In the genomic region with DNA sequence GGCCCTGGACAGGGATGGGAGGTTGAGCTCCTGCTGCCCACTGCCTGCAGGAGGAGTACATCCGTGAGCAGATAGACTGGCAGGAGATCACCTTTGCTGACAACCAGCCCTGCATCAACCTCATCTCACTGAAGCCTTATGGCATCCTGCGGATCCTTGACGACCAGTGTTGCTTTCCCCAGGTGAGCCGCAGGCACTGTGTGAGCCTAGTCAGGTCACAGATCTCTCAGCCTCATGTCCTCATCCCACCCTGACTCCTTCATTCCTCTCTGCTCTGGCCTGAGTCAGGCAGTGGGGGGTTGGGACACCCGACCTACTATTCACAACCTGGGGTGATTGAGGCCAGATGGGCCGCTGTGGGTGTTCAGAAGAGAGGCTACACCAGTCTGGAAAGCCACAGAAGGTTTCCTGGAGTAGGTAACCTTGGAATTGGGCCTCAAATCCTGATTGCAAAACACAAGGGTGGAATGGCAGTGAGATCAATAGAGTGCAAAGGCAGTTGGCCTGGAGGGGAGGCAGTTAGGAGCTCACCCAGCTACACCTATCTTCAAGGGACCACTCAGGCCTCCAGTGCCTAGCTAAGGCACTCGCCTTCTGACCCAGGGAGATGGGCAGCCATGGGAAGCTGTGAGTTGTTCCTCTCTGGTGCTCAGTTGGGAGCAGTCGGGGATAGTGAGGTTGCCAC, we compare ENCODE assay signal across 1 cellular context.
TF ChIP-seq lines count a peak whose summit lies in the region.

No MANE protein-coding gene starts in this region.

TF ChIP-seq in HepG2, 621 proteins besides CTCF, POLR2A, EP300 and RAD21 (continued from another document and continues in another):
- TF ChIP-seq, protein P1, sequence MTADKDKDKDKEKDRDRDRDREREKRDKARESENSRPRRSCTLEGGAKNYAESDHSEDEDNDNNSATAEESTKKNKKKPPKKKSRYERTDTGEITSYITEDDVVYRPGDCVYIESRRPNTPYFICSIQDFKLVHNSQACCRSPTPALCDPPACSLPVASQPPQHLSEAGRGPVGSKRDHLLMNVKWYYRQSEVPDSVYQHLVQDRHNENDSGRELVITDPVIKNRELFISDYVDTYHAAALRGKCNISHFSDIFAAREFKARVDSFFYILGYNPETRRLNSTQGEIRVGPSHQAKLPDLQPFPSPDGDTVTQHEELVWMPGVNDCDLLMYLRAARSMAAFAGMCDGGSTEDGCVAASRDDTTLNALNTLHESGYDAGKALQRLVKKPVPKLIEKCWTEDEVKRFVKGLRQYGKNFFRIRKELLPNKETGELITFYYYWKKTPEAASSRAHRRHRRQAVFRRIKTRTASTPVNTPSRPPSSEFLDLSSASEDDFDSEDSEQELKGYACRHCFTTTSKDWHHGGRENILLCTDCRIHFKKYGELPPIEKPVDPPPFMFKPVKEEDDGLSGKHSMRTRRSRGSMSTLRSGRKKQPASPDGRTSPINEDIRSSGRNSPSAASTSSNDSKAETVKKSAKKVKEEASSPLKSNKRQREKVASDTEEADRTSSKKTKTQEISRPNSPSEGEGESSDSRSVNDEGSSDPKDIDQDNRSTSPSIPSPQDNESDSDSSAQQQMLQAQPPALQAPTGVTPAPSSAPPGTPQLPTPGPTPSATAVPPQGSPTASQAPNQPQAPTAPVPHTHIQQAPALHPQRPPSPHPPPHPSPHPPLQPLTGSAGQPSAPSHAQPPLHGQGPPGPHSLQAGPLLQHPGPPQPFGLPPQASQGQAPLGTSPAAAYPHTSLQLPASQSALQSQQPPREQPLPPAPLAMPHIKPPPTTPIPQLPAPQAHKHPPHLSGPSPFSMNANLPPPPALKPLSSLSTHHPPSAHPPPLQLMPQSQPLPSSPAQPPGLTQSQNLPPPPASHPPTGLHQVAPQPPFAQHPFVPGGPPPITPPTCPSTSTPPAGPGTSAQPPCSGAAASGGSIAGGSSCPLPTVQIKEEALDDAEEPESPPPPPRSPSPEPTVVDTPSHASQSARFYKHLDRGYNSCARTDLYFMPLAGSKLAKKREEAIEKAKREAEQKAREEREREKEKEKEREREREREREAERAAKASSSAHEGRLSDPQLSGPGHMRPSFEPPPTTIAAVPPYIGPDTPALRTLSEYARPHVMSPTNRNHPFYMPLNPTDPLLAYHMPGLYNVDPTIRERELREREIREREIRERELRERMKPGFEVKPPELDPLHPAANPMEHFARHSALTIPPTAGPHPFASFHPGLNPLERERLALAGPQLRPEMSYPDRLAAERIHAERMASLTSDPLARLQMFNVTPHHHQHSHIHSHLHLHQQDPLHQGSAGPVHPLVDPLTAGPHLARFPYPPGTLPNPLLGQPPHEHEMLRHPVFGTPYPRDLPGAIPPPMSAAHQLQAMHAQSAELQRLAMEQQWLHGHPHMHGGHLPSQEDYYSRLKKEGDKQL (CRISPR knock-in tag; IDR thresholded peaks at IDR 0.05; ENCODE audit: low read depth), result no peak
- TF ChIP-seq RFX1 (IDR thresholded peaks at IDR 0.05) (no peak), GABPA (IDR thresholded peaks at IDR 0.05; ENCODE audit: low read depth, low read length) (no peak), GABPA (CRISPR knock-in tag; IDR thresholded peaks at IDR 0.05; ENCODE audit: low read depth) (no peak), ZNF841 (CRISPR knock-in tag; IDR thresholded peaks at IDR 0.05; ENCODE audit: borderline replicate concordance) (no peak), SSRP1 (CRISPR knock-in tag; IDR thresholded peaks at IDR 0.05) (no peak), EED (CRISPR knock-in tag; IDR thresholded peaks at IDR 0.05) (peak; percentile 79; the same call in 1 of the 2 replicates), SP4 (CRISPR knock-in tag; IDR thresholded peaks at IDR 0.05) (peak; percentile 37; the same call in 1 of the 2 replicates), JARID2 (CRISPR knock-in tag; IDR thresholded peaks at IDR 0.05; ENCODE audit: insufficient replicate concordance) (no peak), ZNF772 (CRISPR knock-in tag; IDR thresholded peaks at IDR 0.05) (peak; percentile 76; the same call in 1 of the 2 replicates), SIX1 (CRISPR knock-in tag; IDR thresholded peaks at IDR 0.05; ENCODE audit: borderline replicate concordance) (no peak), TARDBP (CRISPR knock-in tag; IDR thresholded peaks at IDR 0.05) (peak; percentile 58; the same call in 1 of the 2 replicates), NCOA2 (CRISPR knock-in tag; IDR thresholded peaks at IDR 0.05) (peak; percentile 69; the same call in 1 of the 2 replicates), ZNF547 (CRISPR knock-in tag; IDR thresholded peaks at IDR 0.05) (no peak), ZNF331 (CRISPR knock-in tag; IDR thresholded peaks at IDR 0.05) (0 out of 2 replicates have a peak, but pooled peaks have one; percentile 39), NONO (IDR thresholded peaks at IDR 0.05) (no peak), NONO (CRISPR knock-in tag; conservative IDR thresholded peaks at IDR 0.05) (peak; percentile 71), ZKSCAN1 (IDR thresholded peaks at IDR 0.05; ENCODE audit: low read length) (peak; percentile 36; the same call in 1 of the 2 replicates), JDP2 (CRISPR knock-in tag; IDR thresholded peaks at IDR 0.05; ENCODE audit: borderline replicate concordance) (no peak), THAP11 (CRISPR knock-in tag; IDR thresholded peaks at IDR 0.05) (peak; percentile 61), REL (CRISPR knock-in tag; conservative IDR thresholded peaks at IDR 0.05) (no peak), AKAP8 (CRISPR knock-in tag; IDR thresholded peaks at IDR 0.05) (no peak), HNF4G (IDR thresholded peaks at IDR 0.05; ENCODE audit: borderline replicate concordance, low read depth, low read length) (peak; percentile 87), HNF4G (CRISPR knock-in tag; IDR thresholded peaks at IDR 0.05; ENCODE audit: borderline replicate concordance, low read depth) (peak; percentile 74; the same call in 1 of the 2 replicates), SATB2 (CRISPR knock-in tag; IDR thresholded peaks at IDR 0.05) (no peak), ZNF136 (CRISPR knock-in tag; IDR thresholded peaks at IDR 0.05; ENCODE audit: low read depth) (no peak), ELF3 (CRISPR knock-in tag; IDR thresholded peaks at IDR 0.05) (0 out of 2 replicates have a peak, but pooled peaks have one; percentile 40), ZMYM3 (CRISPR knock-in tag; IDR thresholded peaks at IDR 0.05) (peak; percentile 85), ZFP36 (IDR thresholded peaks at IDR 0.05; ENCODE audit: borderline replicate concordance, low read depth, low read length, partially characterized antibody) (no peak), ZNF207 (IDR thresholded peaks at IDR 0.05; ENCODE audit: borderline replicate concordance) (no peak)
- TF ChIP-seq, protein P2, sequence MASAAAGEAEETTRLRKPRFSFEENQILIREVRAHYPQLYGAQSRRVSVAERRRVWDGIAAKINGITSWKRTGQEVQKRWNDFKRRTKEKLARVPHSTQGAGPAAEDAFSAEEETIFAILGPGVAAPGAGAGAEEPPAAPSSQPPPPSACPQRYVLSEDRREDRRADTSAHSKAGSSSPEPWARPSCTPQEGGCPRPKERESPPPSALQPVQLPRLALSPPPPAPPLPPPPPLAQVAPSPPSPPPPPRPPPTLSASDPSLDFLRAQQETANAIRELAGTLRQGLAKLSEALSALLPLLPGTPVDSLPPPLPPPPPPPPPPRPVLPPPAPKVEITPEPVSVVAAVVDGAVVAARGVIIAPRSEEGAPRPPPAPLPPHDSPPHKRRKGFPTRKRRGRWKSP (CRISPR knock-in tag; IDR thresholded peaks at IDR 0.05), result no peak
- TF ChIP-seq, protein P3, sequence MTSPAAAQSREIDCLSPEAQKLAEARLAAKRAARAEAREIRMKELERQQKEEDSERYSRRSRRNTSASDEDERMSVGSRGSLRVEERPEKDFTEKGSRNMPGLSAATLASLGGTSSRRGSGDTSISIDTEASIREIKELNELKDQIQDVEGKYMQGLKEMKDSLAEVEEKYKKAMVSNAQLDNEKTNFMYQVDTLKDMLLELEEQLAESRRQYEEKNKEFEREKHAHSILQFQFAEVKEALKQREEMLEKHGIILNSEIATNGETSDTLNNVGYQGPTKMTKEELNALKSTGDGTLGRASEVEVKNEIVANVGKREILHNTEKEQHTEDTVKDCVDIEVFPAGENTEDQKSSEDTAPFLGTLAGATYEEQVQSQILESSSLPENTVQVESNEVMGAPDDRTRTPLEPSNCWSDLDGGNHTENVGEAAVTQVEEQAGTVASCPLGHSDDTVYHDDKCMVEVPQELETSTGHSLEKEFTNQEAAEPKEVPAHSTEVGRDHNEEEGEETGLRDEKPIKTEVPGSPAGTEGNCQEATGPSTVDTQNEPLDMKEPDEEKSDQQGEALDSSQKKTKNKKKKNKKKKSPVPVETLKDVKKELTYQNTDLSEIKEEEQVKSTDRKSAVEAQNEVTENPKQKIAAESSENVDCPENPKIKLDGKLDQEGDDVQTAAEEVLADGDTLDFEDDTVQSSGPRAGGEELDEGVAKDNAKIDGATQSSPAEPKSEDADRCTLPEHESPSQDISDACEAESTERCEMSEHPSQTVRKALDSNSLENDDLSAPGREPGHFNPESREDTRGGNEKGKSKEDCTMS (CRISPR knock-in tag; conservative IDR thresholded peaks at IDR 0.05), result no peak
- TF ChIP-seq, protein P4, sequence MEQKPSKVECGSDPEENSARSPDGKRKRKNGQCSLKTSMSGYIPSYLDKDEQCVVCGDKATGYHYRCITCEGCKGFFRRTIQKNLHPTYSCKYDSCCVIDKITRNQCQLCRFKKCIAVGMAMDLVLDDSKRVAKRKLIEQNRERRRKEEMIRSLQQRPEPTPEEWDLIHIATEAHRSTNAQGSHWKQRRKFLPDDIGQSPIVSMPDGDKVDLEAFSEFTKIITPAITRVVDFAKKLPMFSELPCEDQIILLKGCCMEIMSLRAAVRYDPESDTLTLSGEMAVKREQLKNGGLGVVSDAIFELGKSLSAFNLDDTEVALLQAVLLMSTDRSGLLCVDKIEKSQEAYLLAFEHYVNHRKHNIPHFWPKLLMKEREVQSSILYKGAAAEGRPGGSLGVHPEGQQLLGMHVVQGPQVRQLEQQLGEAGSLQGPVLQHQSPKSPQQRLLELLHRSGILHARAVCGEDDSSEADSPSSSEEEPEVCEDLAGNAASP (CRISPR knock-in tag; IDR thresholded peaks at IDR 0.05; ENCODE audit: borderline replicate concordance), result peak; percentile 34; the same call in 1 of the 2 replicates
- TF ChIP-seq, protein P5, sequence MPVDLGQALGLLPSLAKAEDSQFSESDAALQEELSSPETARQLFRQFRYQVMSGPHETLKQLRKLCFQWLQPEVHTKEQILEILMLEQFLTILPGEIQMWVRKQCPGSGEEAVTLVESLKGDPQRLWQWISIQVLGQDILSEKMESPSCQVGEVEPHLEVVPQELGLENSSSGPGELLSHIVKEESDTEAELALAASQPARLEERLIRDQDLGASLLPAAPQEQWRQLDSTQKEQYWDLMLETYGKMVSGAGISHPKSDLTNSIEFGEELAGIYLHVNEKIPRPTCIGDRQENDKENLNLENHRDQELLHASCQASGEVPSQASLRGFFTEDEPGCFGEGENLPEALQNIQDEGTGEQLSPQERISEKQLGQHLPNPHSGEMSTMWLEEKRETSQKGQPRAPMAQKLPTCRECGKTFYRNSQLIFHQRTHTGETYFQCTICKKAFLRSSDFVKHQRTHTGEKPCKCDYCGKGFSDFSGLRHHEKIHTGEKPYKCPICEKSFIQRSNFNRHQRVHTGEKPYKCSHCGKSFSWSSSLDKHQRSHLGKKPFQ (CRISPR knock-in tag; IDR thresholded peaks at IDR 0.05; ENCODE audit: insufficient replicate concordance), result no peak
- TF ChIP-seq, protein P6, sequence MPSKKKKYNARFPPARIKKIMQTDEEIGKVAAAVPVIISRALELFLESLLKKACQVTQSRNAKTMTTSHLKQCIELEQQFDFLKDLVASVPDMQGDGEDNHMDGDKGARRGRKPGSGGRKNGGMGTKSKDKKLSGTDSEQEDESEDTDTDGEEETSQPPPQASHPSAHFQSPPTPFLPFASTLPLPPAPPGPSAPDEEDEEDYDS (CRISPR knock-in tag; IDR thresholded peaks at IDR 0.05), result no peak
- TF ChIP-seq, protein P7, sequence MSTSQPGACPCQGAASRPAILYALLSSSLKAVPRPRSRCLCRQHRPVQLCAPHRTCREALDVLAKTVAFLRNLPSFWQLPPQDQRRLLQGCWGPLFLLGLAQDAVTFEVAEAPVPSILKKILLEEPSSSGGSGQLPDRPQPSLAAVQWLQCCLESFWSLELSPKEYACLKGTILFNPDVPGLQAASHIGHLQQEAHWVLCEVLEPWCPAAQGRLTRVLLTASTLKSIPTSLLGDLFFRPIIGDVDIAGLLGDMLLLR (CRISPR knock-in tag; IDR thresholded peaks at IDR 0.05), result no peak
- TF ChIP-seq, protein P8, sequence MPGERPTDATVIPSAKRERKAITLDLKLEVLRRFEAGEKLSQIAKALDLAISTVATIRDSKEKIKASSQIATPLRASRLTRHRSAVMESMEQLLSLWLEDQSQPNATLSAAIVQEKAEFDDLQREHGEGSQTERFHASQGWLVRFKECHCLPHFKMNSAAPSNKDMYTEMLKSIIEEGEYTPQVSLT (CRISPR knock-in tag; IDR thresholded peaks at IDR 0.05; ENCODE audit: borderline replicate concordance, low read depth), result no peak
- TF ChIP-seq, protein P9, sequence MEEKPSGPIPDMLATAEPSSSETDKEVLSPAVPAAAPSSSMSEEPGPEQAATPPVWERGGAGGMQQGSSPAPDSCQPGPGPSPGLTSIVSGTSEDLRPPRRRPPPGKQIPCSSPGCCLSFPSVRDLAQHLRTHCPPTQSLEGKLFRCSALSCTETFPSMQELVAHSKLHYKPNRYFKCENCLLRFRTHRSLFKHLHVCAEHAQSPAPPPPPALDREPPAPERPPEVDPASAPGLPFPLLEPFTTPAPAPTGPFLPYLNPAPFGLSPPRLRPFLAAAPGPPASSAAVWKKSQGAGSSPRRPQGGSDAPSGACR (CRISPR knock-in tag; IDR thresholded peaks at IDR 0.05), result 0 out of 2 replicates have a peak, but pooled peaks have one; percentile 39
- TF ChIP-seq, protein P10, sequence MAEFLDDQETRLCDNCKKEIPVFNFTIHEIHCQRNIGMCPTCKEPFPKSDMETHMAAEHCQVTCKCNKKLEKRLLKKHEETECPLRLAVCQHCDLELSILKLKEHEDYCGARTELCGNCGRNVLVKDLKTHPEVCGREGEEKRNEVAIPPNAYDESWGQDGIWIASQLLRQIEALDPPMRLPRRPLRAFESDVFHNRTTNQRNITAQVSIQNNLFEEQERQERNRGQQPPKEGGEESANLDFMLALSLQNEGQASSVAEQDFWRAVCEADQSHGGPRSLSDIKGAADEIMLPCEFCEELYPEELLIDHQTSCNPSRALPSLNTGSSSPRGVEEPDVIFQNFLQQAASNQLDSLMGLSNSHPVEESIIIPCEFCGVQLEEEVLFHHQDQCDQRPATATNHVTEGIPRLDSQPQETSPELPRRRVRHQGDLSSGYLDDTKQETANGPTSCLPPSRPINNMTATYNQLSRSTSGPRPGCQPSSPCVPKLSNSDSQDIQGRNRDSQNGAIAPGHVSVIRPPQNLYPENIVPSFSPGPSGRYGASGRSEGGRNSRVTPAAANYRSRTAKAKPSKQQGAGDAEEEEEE (CRISPR knock-in tag; IDR thresholded peaks at IDR 0.05; ENCODE audit: borderline replicate concordance), result 0 out of 2 replicates have a peak, but pooled peaks have one; percentile 66
- TF ChIP-seq, protein P11, sequence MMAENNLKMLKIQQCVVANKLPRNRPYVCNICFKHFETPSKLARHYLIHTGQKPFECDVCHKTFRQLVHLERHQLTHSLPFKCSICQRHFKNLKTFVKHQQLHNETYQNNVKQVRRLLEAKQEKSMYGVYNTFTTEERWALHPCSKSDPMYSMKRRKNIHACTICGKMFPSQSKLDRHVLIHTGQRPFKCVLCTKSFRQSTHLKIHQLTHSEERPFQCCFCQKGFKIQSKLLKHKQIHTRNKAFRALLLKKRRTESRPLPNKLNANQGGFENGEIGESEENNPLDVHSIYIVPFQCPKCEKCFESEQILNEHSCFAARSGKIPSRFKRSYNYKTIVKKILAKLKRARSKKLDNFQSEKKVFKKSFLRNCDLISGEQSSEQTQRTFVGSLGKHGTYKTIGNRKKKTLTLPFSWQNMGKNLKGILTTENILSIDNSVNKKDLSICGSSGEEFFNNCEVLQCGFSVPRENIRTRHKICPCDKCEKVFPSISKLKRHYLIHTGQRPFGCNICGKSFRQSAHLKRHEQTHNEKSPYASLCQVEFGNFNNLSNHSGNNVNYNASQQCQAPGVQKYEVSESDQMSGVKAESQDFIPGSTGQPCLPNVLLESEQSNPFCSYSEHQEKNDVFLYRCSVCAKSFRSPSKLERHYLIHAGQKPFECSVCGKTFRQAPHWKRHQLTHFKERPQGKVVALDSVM (CRISPR knock-in tag; IDR thresholded peaks at IDR 0.05), result 0 out of 2 replicates have a peak, but pooled peaks have one; percentile 33
